Comparison of ENCODE assay signal across 8 cellular contexts in genomic region chr1:236284291-236284711, GRCh38. TPM values are rescaled to one million over a fixed set of nuclear protein-coding genes. Genes with fewer than 3 reads are reported as not detected.
DNase-seq lines count a peak whose midpoint lies in the region; ATAC-seq and TF ChIP-seq lines count a peak whose summit lies in the region.

No MANE protein-coding gene starts in this region.

- H3K4me2 ChIP-seq in SK-N-SH = no peak overlapping the region

- ATAC-seq in GM21360 (IDR thresholded peaks at IDR 0.05; ENCODE audit: unreplicated experiment) = peak; percentile 50
- peak; percentile 46 for ATAC-seq in HG03457 (IDR thresholded peaks at IDR 0.05; ENCODE audit: unreplicated experiment)

- no peaks in the 10 kb centered on the region for H3K9me3 ChIP-seq in SK-N-SH

- H3K79me2 ChIP-seq in SK-N-SH (ENCODE audit: insufficient read depth) = no peaks in the 10 kb centered on the region

- CTCF ChIA-PET in activated naive CD4-positive, alpha-beta T cell treated with anti-CD3 and anti-CD28 coated beads, Interleukin-2, amount 10 ng/mL, durations not matched to agents 7 days and 5 days (lab: Charles Lee) = no interaction called here
- CTCF ChIA-PET in HEK293T (lab: Yijun Ruan, JAX) = interaction anchor here (0.6 kb wide), 1 partner anchor 40 kb away, joined by 4 read pairs; no protein-coding TSS in a partner anchor
- CTCF ChIA-PET in SK-N-SH (lab: Yijun Ruan, JAX) = interaction anchor here (0.7 to 0.8 kb wide), 2 partner anchors 9 to 209 kb away, joined by 3 read pairs; no protein-coding TSS in a partner anchor

- H3K9ac ChIP-seq in SK-N-SH = no peak overlapping the region

- WGBS in SK-N-SH (ENCODE audit: low lambda C conversion rate) = 77% methylated on average over 2 of the region's 2 CpGs

- TF ChIP-seq EP300 in SK-N-SH (IDR thresholded peaks at IDR 0.05; ENCODE audit: borderline replicate concordance in 1 of 2, low read depth in 1 of 2, low read length in 1 of 2) = no peak

- peaks cover 15% of the 10 kb centered on the region for H3K27me3 Mint-ChIP-seq in activated naive CD4-positive, alpha-beta T cell treated with anti-CD3 and anti-CD28 coated beads, Interleukin-2, amount 10 ng/mL, durations not matched to agents 7 days and 5 days

- H3K4me1 ChIP-seq in SK-N-SH (ENCODE audit: control insufficient read depth in 1 of 2, insufficient read depth in 2 of 2, low read depth in 1 of 2, low read length in 1 of 2) = peaks cover 0 to 10% of the 10 kb centered on the region in 2 experiments; a peak in 2 of 4 replicates

- no peaks in the 10 kb centered on the region for H3K36me3 Mint-ChIP-seq in activated naive CD4-positive, alpha-beta T cell treated with anti-CD3 and anti-CD28 coated beads, Interleukin-2, amount 10 ng/mL, durations not matched to agents 7 days and 5 days

- no peak for TF ChIP-seq RAD21 in SK-N-SH (IDR thresholded peaks at IDR 0.05; ENCODE audit: low read length)

- no peaks in the 10 kb centered on the region for H3K36me3 ChIP-seq in SK-N-SH (replicated peaks in 1 of 2; ENCODE audit: control insufficient read depth in 1 of 2, insufficient read depth in 2 of 2, low read length in 1 of 2)

- POLR2A ChIA-PET in HEK293T (lab: Yijun Ruan, JAX) (interaction anchor here (1.0 kb wide), 1 partner anchor 14 kb away, joined by 4 read pairs; no protein-coding TSS in a partner anchor), SK-N-SH (lab: Yijun Ruan, JAX) (no interaction called here)

- no peaks in the 10 kb centered on the region for H3K9me2 ChIP-seq in SK-N-SH

- H3K4me3 ChIP-seq in GM12865 (ENCODE audit: low read depth, low read length) = peak overlapping the region; percentile 38
- no peak overlapping the region for H3K4me3 ChIP-seq in SK-N-SH (ENCODE audit: low read depth in 2 of 2, low read length in 1 of 2)

- H3K9me3 Mint-ChIP-seq in activated naive CD4-positive, alpha-beta T cell treated with anti-CD3 and anti-CD28 coated beads, Interleukin-2, amount 10 ng/mL, durations not matched to agents 7 days and 5 days = no peaks in the 10 kb centered on the region

- no peak for TF ChIP-seq CTCF in GM12865 (IDR thresholded peaks at IDR 0.05; ENCODE audit: insufficient read depth, low read depth, low read length, missing control alignments)
- TF ChIP-seq CTCF in SK-N-SH (IDR thresholded peaks at IDR 0.05) = no peak

- peak overlapping the region; percentile 38 for H3K27ac Mint-ChIP-seq in activated naive CD4-positive, alpha-beta T cell treated with anti-CD3 and anti-CD28 coated beads, Interleukin-2, amount 10 ng/mL, durations not matched to agents 7 days and 5 days

- no peak overlapping the region for H2AFZ ChIP-seq in SK-N-SH (ENCODE audit: low read depth)

- no peak overlapping the region for H3K27ac ChIP-seq in SK-N-SH (ENCODE audit: low read depth in 2 of 2, low read length in 1 of 2)

- DNase-seq in GM12865 (ENCODE audit: low read depth) (peak; percentile 92), HEK293T (ENCODE audit: extremely low spot score) (no peak), foreskin melanocyte (no peak), NCI-H1105 (lab: John Stamatoyannopoulos, UW) (no peak), SK-N-SH (no peak)
- no peak for DNase-seq in activated naive CD4-positive, alpha-beta T cell treated with anti-CD3 and anti-CD28 coated beads, Interleukin-2, amount 10 ng/mL, durations not matched to agents 7 days and 5 days

- peak overlapping the region; percentile 10 for H3K4me3 Mint-ChIP-seq in activated naive CD4-positive, alpha-beta T cell treated with anti-CD3 and anti-CD28 coated beads, Interleukin-2, amount 10 ng/mL, durations not matched to agents 7 days and 5 days

- H4K20me1 ChIP-seq in SK-N-SH (ENCODE audit: insufficient read depth) = no peaks in the 10 kb centered on the region

- no peaks in the 10 kb centered on the region for H3F3A ChIP-seq in SK-N-SH (replicated peaks; ENCODE audit: insufficient read depth)

- peaks cover 39% of the 10 kb centered on the region for H3K4me1 Mint-ChIP-seq in activated naive CD4-positive, alpha-beta T cell treated with anti-CD3 and anti-CD28 coated beads, Interleukin-2, amount 10 ng/mL, durations not matched to agents 7 days and 5 days

- peaks cover 4% of the 10 kb centered on the region; the same call in 1 of the 2 replicates for H3K27me3 ChIP-seq in SK-N-SH (ENCODE audit: insufficient read depth)

TF ChIP-seq in HEK293T, 16 proteins besides CTCF, POLR2A, EP300 and RAD21:
- TF ChIP-seq FOXM1 (IDR thresholded peaks at IDR 0.05; ENCODE audit: borderline replicate concordance) (no peak), FOXA1 (IDR thresholded peaks at IDR 0.05) (no peak), TARDBP (IDR thresholded peaks at IDR 0.05) (no peak), CTBP1 (IDR thresholded peaks at IDR 0.05; ENCODE audit: borderline replicate concordance) (no peak), ZNF384 (IDR thresholded peaks at IDR 0.05) (no peak), ELF4 (IDR thresholded peaks at IDR 0.05) (no peak), NFRKB (IDR thresholded peaks at IDR 0.05) (no peak), ARNT (IDR thresholded peaks at IDR 0.05) (no peak), BHLHE40 (IDR thresholded peaks at IDR 0.05; ENCODE audit: borderline replicate concordance) (no peak), FOXK2 (IDR thresholded peaks at IDR 0.05) (no peak), SUZ12 (IDR thresholded peaks at IDR 0.05) (no peak), LEF1 (IDR thresholded peaks at IDR 0.05; ENCODE audit: borderline replicate concordance) (no peak)

TF ChIP-seq in SK-N-SH, 30 proteins besides CTCF, POLR2A, EP300 and RAD21:
- TF ChIP-seq GABPA (IDR thresholded peaks at IDR 0.05; ENCODE audit: low read depth) (no peak), TAF1 (IDR thresholded peaks at IDR 0.05; ENCODE audit: borderline replicate concordance, low read depth, low read length) (no peak), GATA2 (CRISPR knock-in tag; IDR thresholded peaks at IDR 0.05) (no peak), MEF2A (IDR thresholded peaks at IDR 0.05; ENCODE audit: borderline replicate concordance, low read depth) (no peak)

RNA-seq across cellular contexts. Expression of gene ERO1B, which starts 2.5 kb away (rescaled TPM):
- 0.79 and 1.3 TPM in 2 replicates for polyA plus RNA-seq in SK-N-SH (2012; rRNA removed)
- 1.4 and 1.6 TPM in 2 replicates for polyA plus RNA-seq in SK-N-SH (2012; cell fraction: cytosol; rRNA removed)
- polyA plus RNA-seq in SK-N-SH (2012; cell fraction: nucleus; rRNA removed) = 0.99 and 1.5 TPM in 2 replicates
